In the genomic region with DNA sequence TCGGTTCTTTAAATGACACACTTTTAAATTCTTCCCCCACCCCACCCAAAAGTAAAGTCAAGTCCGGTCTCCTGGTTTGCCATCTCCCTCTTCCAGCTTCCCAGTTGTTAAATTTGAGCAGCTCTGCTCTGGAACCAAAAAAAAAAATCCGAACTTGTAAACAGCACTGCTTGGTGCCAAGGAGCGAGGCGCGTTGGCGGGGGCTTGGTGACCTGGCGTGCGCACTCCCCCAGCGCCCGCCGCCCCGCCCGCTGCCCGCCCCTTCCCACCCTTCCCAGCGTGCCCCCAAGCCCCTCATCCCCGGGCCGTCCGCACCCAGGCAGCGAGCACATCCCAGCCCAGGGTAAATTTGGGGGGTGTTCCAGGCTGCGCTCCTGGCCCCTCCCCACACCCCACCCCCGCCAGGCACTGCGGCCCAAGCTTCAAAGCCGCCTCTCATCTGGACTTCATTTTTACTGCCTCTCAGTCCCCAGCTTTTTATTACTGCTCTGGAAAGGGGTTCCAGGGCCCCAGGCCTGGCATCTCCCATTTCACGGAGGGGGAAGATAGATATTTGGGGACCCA, we compare ENCODE assay signal across 10 cellular contexts. TPM values are rescaled to one million over a fixed set of nuclear protein-coding genes. Genes with fewer than 3 reads are reported as not detected.
A peak's percentile ranks its signal among the peaks of the same experiment; 100 is the strongest.
DNase-seq lines count a peak whose midpoint lies in the region; ATAC-seq and TF ChIP-seq lines count a peak whose summit lies in the region.
"Had no signal": no experiment of that assay in that cellular context is flagged by ENCODE, and none has a peak within 500 bp of the region (broad histone marks: within the 10 kb centered on the region; RNA-seq: fewer than 3 reads in every experiment).

No MANE protein-coding gene starts in this region.

- H3K4me3 Mint-ChIP-seq in endodermal cell = peak overlapping the region; percentile 69
- peak overlapping the region; percentile 94 to 100 (median 98) for H3K4me3 Mint-ChIP-seq in naive thymus-derived CD4-positive, alpha-beta T cell

- H3K27ac Mint-ChIP-seq in endodermal cell = no peak overlapping the region
- H3K27ac Mint-ChIP-seq in naive thymus-derived CD4-positive, alpha-beta T cell = peak overlapping the region; percentile 84 to 98 (median 92)

- WGBS in endodermal cell (ENCODE audit: insufficient coverage in 1 of 2, insufficient read length in 1 of 2), 2 experiments = 25% methylated on average over 2 to 22 of the region's 25 CpGs

- H3K27ac ChIP-seq in endodermal cell (ENCODE audit: low read depth, low read length) = no peak overlapping the region
- H3K27ac ChIP-seq in naive thymus-derived CD4-positive, alpha-beta T cell (ENCODE audit: low read depth, low read length) = peak overlapping the region; percentile 78

- H3K9me3 ChIP-seq in NT2/D1 (ENCODE audit: insufficient read depth, low read length) = no peaks in the 10 kb centered on the region
- H3K9me3 ChIP-seq in endodermal cell (ENCODE audit: control insufficient read depth, low read length) = no peaks in the 10 kb centered on the region
- no peaks in the 10 kb centered on the region for H3K9me3 ChIP-seq in naive thymus-derived CD4-positive, alpha-beta T cell (ENCODE audit: control insufficient read depth in 2 of 3, low read length in 3 of 3)
- H3K9me3 ChIP-seq: pancreas had no signal

- H3K9me3 Mint-ChIP-seq in endodermal cell = no peaks in the 10 kb centered on the region
- peaks cover 0 to 6% (median 0%) of the 10 kb centered on the region in 11 donors for H3K9me3 Mint-ChIP-seq in naive thymus-derived CD4-positive, alpha-beta T cell

- no peak for ATAC-seq in naive thymus-derived CD4-positive, alpha-beta T cell
- ATAC-seq in HG03432 (IDR thresholded peaks at IDR 0.05; ENCODE audit: unreplicated experiment) = no peak
- no peak for ATAC-seq in GM19452 (IDR thresholded peaks at IDR 0.05; ENCODE audit: unreplicated experiment)
- ATAC-seq: pancreas had no signal

- H3K27me3 Mint-ChIP-seq in endodermal cell (ENCODE audit: insufficient read depth) = peaks cover 24% of the 10 kb centered on the region
- H3K27me3 Mint-ChIP-seq in naive thymus-derived CD4-positive, alpha-beta T cell = no peaks in the 10 kb centered on the region

- TF ChIP-seq CTCF in AG10803 (conservative IDR thresholded peaks at IDR 0.05; ENCODE audit: low read length) (no peak), endodermal cell (conservative IDR thresholded peaks at IDR 0.05) (no peak)

- POLR2A ChIA-PET in naive thymus-derived CD4-positive, alpha-beta T cell (lab: Charles Lee) = interaction anchor here (1.1 to 8.6 kb wide), 14 partner anchors 10 to 139 kb away, joined by 3 to 103 read pairs (median 12); a partner anchor contains a TSS

- intact Hi-C loops in naive thymus-derived CD4-positive, alpha-beta T cell (cut with micrococcal nuclease) = loop anchor here in 1 of 2 donors (1.0 kb wide), 1 partner anchor 11 kb away; a partner anchor contains a TSS

- H3K27me3 ChIP-seq in NT2/D1 (ENCODE audit: insufficient read depth, insufficient read length) = peaks cover 25% of the 10 kb centered on the region
- peaks cover 21% of the 10 kb centered on the region for H3K27me3 ChIP-seq in endodermal cell (ENCODE audit: control insufficient read depth, insufficient read depth, low read length, poor library complexity, severe bottlenecking)
- no peaks in the 10 kb centered on the region for H3K27me3 ChIP-seq in naive thymus-derived CD4-positive, alpha-beta T cell (ENCODE audit: control insufficient read depth in 2 of 2, insufficient read depth in 2 of 2, low read length in 2 of 2)
- H3K27me3 ChIP-seq: pancreas had no signal

- H3K36me3 ChIP-seq in NT2/D1 (ENCODE audit: insufficient read depth, insufficient read length, low read length) (peaks cover 13% of the 10 kb centered on the region), endodermal cell (ENCODE audit: control insufficient read depth, insufficient read depth, low read length) (no peaks in the 10 kb centered on the region)
- H3K36me3 ChIP-seq in naive thymus-derived CD4-positive, alpha-beta T cell (ENCODE audit: control insufficient read depth in 2 of 3, insufficient read depth in 3 of 3, low read length in 3 of 3) = peaks cover 0 to 30% (median 0%) of the 10 kb centered on the region in 3 experiments

- CTCF ChIA-PET in naive thymus-derived CD4-positive, alpha-beta T cell (lab: Charles Lee) = interaction anchor here (0.6 to 14.6 kb wide), 4 partner anchors 27 to 283 kb away, joined by 3 to 159 read pairs (median 62); a partner anchor contains a TSS

- peaks cover 10% of the 10 kb centered on the region for H3K36me3 Mint-ChIP-seq in endodermal cell (ENCODE audit: low read depth)
- H3K36me3 Mint-ChIP-seq in naive thymus-derived CD4-positive, alpha-beta T cell = peaks cover 0 to 36% (median 6%) of the 10 kb centered on the region in 5 donors

- H3K9ac ChIP-seq in NT2/D1 (ENCODE audit: insufficient read length, low read depth) (no peak overlapping the region), endodermal cell (ENCODE audit: extremely low read depth, low read length, poor library complexity, severe bottlenecking) (no peak overlapping the region)

- peaks cover 45% of the 10 kb centered on the region for H3K4me1 ChIP-seq in NT2/D1 (ENCODE audit: insufficient read depth, insufficient read length)
- peaks cover 16% of the 10 kb centered on the region for H3K4me1 ChIP-seq in endodermal cell (ENCODE audit: control insufficient read depth, insufficient read depth, low read length)
- H3K4me1 ChIP-seq in naive thymus-derived CD4-positive, alpha-beta T cell (ENCODE audit: control insufficient read depth in 2 of 2, insufficient read depth in 2 of 2, low read length in 2 of 2) = peaks cover 45 to 47% of the 10 kb centered on the region in 2 donors

- H3K4me3 ChIP-seq in AG10803 (ENCODE audit: low read length) = peak overlapping the region; percentile 90
- peak overlapping the region; percentile 50 for H3K4me3 ChIP-seq in NT2/D1 (ENCODE audit: insufficient read length, low read depth)
- H3K4me3 ChIP-seq in endodermal cell (ENCODE audit: low read length) = peak overlapping the region; percentile 92
- H3K4me3 ChIP-seq in naive thymus-derived CD4-positive, alpha-beta T cell (ENCODE audit: low read length) = peak overlapping the region; percentile 95

- DNase-seq in AG10803 (ENCODE audit: low read depth) = peak; percentile 42
- DNase-seq in NT2/D1 (ENCODE audit: low read depth, low spot score) = no peak
- DNase-seq in endodermal cell = peak; percentile 65
- DNase-seq in naive thymus-derived CD4-positive, alpha-beta T cell = no peak
- no peak for DNase-seq in LoVo (ENCODE audit: low spot score)
- DNase-seq in HCEC 1CT = no peak
- DNase-seq: KG1 had no signal

- peaks cover 71% of the 10 kb centered on the region for H3K4me1 Mint-ChIP-seq in endodermal cell
- peaks cover 43 to 80% (median 72%) of the 10 kb centered on the region in 7 donors for H3K4me1 Mint-ChIP-seq in naive thymus-derived CD4-positive, alpha-beta T cell

RNA-seq across cellular contexts. Expression of a gene that starts 11.6 kb away (rescaled TPM):
- total RNA-seq in endodermal cell = 1 to 10 TPM; 1.4 TPM
- polyA plus RNA-seq in endodermal cell (2013, experiment 1 of 2) = 0.18 TPM
- 0.46 TPM for polyA plus RNA-seq in endodermal cell (2013, experiment 2 of 2)
- total RNA-seq in naive thymus-derived CD4-positive, alpha-beta T cell = 100 to 1,000 TPM; 208 to 760 (median 408) TPM
- 100 to 1,000 TPM; 191 to 205 TPM for polyA plus RNA-seq in naive thymus-derived CD4-positive, alpha-beta T cell

RNA-seq across cellular contexts. Expression of a gene that starts 13.4 kb away (rescaled TPM):
- 10 to 100 TPM; 19.5 to 26.8 TPM for total RNA-seq in endodermal cell
- polyA plus RNA-seq in endodermal cell (2013, experiment 1 of 2) = 23.9 TPM
- polyA plus RNA-seq in endodermal cell (2013, experiment 2 of 2) = 18.1 TPM
- 10 to 100 TPM; 22.4 to 73.1 (median 57.4) TPM for total RNA-seq in naive thymus-derived CD4-positive, alpha-beta T cell
- polyA plus RNA-seq in naive thymus-derived CD4-positive, alpha-beta T cell = 10 to 100 TPM in 1 of 2 donors, 1 to 10 TPM in 1; 6.4 to 17.2 TPM

RNA-seq across cellular contexts. Expression of a gene that starts 37.9 kb away (rescaled TPM):
- 10 to 100 TPM; 24.9 to 38.2 TPM for total RNA-seq in endodermal cell
- 20.2 TPM for polyA plus RNA-seq in endodermal cell (2013, experiment 1 of 2)
- 23.9 TPM for polyA plus RNA-seq in endodermal cell (2013, experiment 2 of 2)
- total RNA-seq in naive thymus-derived CD4-positive, alpha-beta T cell = 10 to 100 TPM; 34.1 to 76.3 (median 69.1) TPM
- 1 to 10 TPM; 1.3 to 2.1 TPM for polyA plus RNA-seq in naive thymus-derived CD4-positive, alpha-beta T cell

RNA-seq across cellular contexts. Expression of a gene that starts 38.1 kb away (rescaled TPM):
- total RNA-seq in endodermal cell = 10 to 100 TPM; 54.0 to 54.6 TPM
- polyA plus RNA-seq in endodermal cell (2013, experiment 1 of 2) = 31.5 TPM
- 26.9 TPM for polyA plus RNA-seq in endodermal cell (2013, experiment 2 of 2)
- total RNA-seq in naive thymus-derived CD4-positive, alpha-beta T cell = 100 to 1,000 TPM in 2 of 5 experiments, 10 to 100 TPM in 3; 37.2 to 135 (median 49.5) TPM
- polyA plus RNA-seq in naive thymus-derived CD4-positive, alpha-beta T cell = 1 to 10 TPM; 3.6 to 3.8 TPM

RNA-seq across cellular contexts. Expression of a gene that starts 49.5 kb away (rescaled TPM):
- 10 to 100 TPM; 33.3 to 50.7 TPM for total RNA-seq in endodermal cell
- polyA plus RNA-seq in endodermal cell (2013, experiment 1 of 2) = 33.8 TPM
- polyA plus RNA-seq in endodermal cell (2013, experiment 2 of 2) = 34.2 TPM
- 10 to 100 TPM in 1 of 5 experiments, 1 to 10 TPM in 2, under 1 TPM in 2; 0.08 to 65.4 (median 1.1) TPM for total RNA-seq in naive thymus-derived CD4-positive, alpha-beta T cell
- not detected for polyA plus RNA-seq in naive thymus-derived CD4-positive, alpha-beta T cell

Comparison
In these comparisons a context has a peak if more than half of its experiments do, and no peak if none do; other contexts are left out.
1. DNase-seq: peak in AG10803 (single experiment) and endodermal cell (single experiment); none in NT2/D1 (single experiment), naive thymus-derived CD4-positive, alpha-beta T cell (0 of 9), LoVo (single experiment) and HCEC 1CT (single experiment).
2. RNA of a gene that starts 11.6 kb away (total RNA-seq): 208 to 760 TPM in naive thymus-derived CD4-positive, alpha-beta T cell; 1.4 TPM in endodermal cell; every median in the first group is over 10 times any median in the second.
3. Peak in every context shown above with its lines, with median percentiles within 50 percentile points of each other: H3K4me3 ChIP-seq.